Comparison of ENCODE assay signal across 21 cellular contexts in the genomic region with DNA sequence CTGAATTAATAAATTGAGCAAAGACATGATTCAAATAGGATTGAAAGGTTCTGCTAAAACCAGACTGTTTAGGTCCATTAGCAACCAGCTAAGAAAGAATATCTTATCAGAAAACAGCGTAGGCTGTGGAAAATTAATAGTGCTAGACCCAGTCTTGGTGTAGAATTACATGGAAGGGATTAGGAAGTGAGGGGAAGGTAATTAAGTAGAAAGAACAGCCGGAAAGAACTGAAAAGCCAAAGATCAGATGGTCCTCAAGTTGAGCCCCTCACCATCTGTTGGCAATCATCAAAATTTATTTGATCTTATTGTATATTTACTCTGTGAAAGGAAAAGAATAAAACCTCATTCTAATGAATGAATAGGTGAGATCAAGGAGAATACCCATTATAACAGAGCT. TPM values are rescaled to one million over a fixed set of nuclear protein-coding genes. Genes with fewer than 3 reads are reported as not detected.
A peak's percentile ranks its signal among the peaks of the same experiment; 100 is the strongest.
DNase-seq lines count a peak whose midpoint lies in the region; ATAC-seq and TF ChIP-seq lines count a peak whose summit lies in the region.
"Had no signal": no experiment of that assay in that cellular context is flagged by ENCODE, and none has a peak within 500 bp of the region (broad histone marks: within the 10 kb centered on the region; RNA-seq: fewer than 3 reads in every experiment).

No MANE protein-coding gene starts in this region.

- TF ChIP-seq EP300 in transverse colon (IDR thresholded peaks at IDR 0.05; ENCODE audit: low read depth) = no peak

- H3K36me3 ChIP-seq in Caco-2 (ENCODE audit: control insufficient read depth, insufficient read depth, low read length) (no peaks in the 10 kb centered on the region), transverse colon (no peaks in the 10 kb centered on the region)

- no peak overlapping the region for H3K27ac ChIP-seq in transverse colon
- H3K27ac ChIP-seq: epithelial cell of prostate had no signal

- no peaks in the 10 kb centered on the region for H3K9me3 ChIP-seq in Caco-2
- H3K9me3 ChIP-seq in transverse colon = no peaks in the 10 kb centered on the region

- H3K4me1 Mint-ChIP-seq in Caco-2 (ENCODE audit: low read depth, unreplicated experiment) = peaks cover 27% of the 10 kb centered on the region
- H3K4me1 Mint-ChIP-seq: CD4-positive, CD25-positive, alpha-beta regulatory T cell; natural killer cell; stimulated activated naive CD8-positive, alpha-beta T cell treated with anti-CD3 and anti-CD28 coated beads, Interleukin-15, amount 100 ng/mL, for 72 hours had no signal

- 75 to 83% methylated on average over 2 of the region's 2 CpGs for WGBS in transverse colon (ENCODE audit: low coverage in 1 of 2), 2 donors

- H3K36me3 Mint-ChIP-seq in Caco-2 (ENCODE audit: insufficient read depth, unreplicated experiment) = no peaks in the 10 kb centered on the region
- H3K36me3 Mint-ChIP-seq: activated CD4-positive, alpha-beta memory T cell treated with anti-CD3 and anti-CD28 coated beads for 36 hours; activated naive CD4-positive, alpha-beta T cell treated with anti-CD3 and anti-CD28 coated beads, Interleukin-2, amount 50 U/mL, for 72 hours; CD4-positive, CD25-positive, alpha-beta regulatory T cell; natural killer cell had no signal

- CTCF ChIA-PET in Caco-2 (lab: Charles Lee) = no interaction called here

- H3K27me3 ChIP-seq in Caco-2 (replicated peaks; ENCODE audit: control insufficient read depth, insufficient read depth, low read length) (no peaks in the 10 kb centered on the region), transverse colon (no peaks in the 10 kb centered on the region)

- BruUV-seq in Caco-2 (replicated peaks; lab: Mats Ljungman, UMichigan) = no TSS peak

- no peak for TF ChIP-seq POLR2A in transverse colon (IDR thresholded peaks at IDR 0.05)

- H3K27me3 Mint-ChIP-seq in Caco-2 (ENCODE audit: insufficient read depth, unreplicated experiment) = no peaks in the 10 kb centered on the region

- DNase-seq in NCI-H1092 (lab: John Stamatoyannopoulos, UW) (peak; percentile 73), NCI-H1436 treated with DMSO at 0.1 percent for 48 hours (lab: John Stamatoyannopoulos, UW) (peak; percentile 71), NCI-H748 (lab: John Stamatoyannopoulos, UW; ENCODE audit: unreplicated experiment) (peak; percentile 75), left kidney (ENCODE audit: low read depth, low spot score) (peak; percentile 45), Caco-2 (no peak), transverse colon (no peak)
- DNase-seq: activated CD4-positive, alpha-beta memory T cell treated with anti-CD3 and anti-CD28 coated beads for 36 hours; activated CD8-positive, alpha-beta memory T cell treated with anti-CD3 and anti-CD28 coated beads, Interleukin-2, amount 50 U/mL, for 4 hours; CD4-positive, CD25-positive, alpha-beta regulatory T cell; effector CD4-positive, alpha-beta T cell; GDM1; natural killer cell; stimulated activated naive CD8-positive, alpha-beta T cell treated with anti-CD3 and anti-CD28 coated beads, Interleukin-15, amount 100 ng/mL, for 72 hours had no signal

- POLR2A ChIA-PET in Caco-2 (lab: Charles Lee) = no interaction called here

- ATAC-seq in HG02610 (IDR thresholded peaks at IDR 0.05; ENCODE audit: unreplicated experiment) (no peak), GM18498 (IDR thresholded peaks at IDR 0.05; ENCODE audit: unreplicated experiment) (no peak)
- ATAC-seq: activated CD4-positive, CD25-positive, alpha-beta regulatory T cell treated with anti-CD3 and anti-CD28 coated beads, Interleukin-2, amount 50 U/mL, for 24 hours; activated naive CD4-positive, alpha-beta T cell treated with anti-CD3 and anti-CD28 coated beads, Interleukin-2, amount 50 U/mL, for 72 hours; HCT116; natural killer cell; stimulated activated naive CD8-positive, alpha-beta T cell treated with anti-CD3 and anti-CD28 coated beads, Interleukin-15, amount 100 ng/mL, for 72 hours had no signal

- in situ Hi-C loops in transverse colon (cut with MboI; ENCODE audit: low pct_ligation_motif_present in 1 of 4, low pct_unique_long_range_greater_than_20kb in 1 of 4, low sequenced_read_pairs in 3 of 4) = no loop called here

- TF ChIP-seq CTCF in Caco-2 (IDR thresholded peaks at IDR 0.05; ENCODE audit: insufficient read depth in 1 of 2, low read depth in 1 of 2, low read length in 1 of 2, severe bottlenecking in 1 of 2, unreplicated experiment in 1 of 2) (no peak), transverse colon (IDR thresholded peaks at IDR 0.05) (no peak)

- H3K9me3 Mint-ChIP-seq in Caco-2 (ENCODE audit: unreplicated experiment) = no peaks in the 10 kb centered on the region
- H3K9me3 Mint-ChIP-seq: activated CD4-positive, alpha-beta memory T cell treated with anti-CD3 and anti-CD28 coated beads for 36 hours; activated naive CD4-positive, alpha-beta T cell treated with anti-CD3 and anti-CD28 coated beads, Interleukin-2, amount 50 U/mL, for 72 hours; activated T-helper 2 cell treated with anti-CD3 and anti-CD28 coated beads, Interferon-gamma antibody, Interleukin-2, Interleukin-4, amounts not matched to agents 10 μg/mL and 5 μg/mL and 100 μg/mL, durations not matched to agents 14 hours and 24 hours and 36 hours; CD4-positive, CD25-positive, alpha-beta regulatory T cell; natural killer cell; stimulated activated naive CD8-positive, alpha-beta T cell treated with anti-CD3 and anti-CD28 coated beads, Interleukin-15, amount 100 ng/mL, for 72 hours had no signal

- no peak overlapping the region for H3K27ac Mint-ChIP-seq in Caco-2 (ENCODE audit: unreplicated experiment)
- H3K27ac Mint-ChIP-seq: activated CD4-positive, alpha-beta memory T cell treated with anti-CD3 and anti-CD28 coated beads for 36 hours; activated naive CD4-positive, alpha-beta T cell treated with anti-CD3 and anti-CD28 coated beads, Interleukin-2, amount 50 U/mL, for 72 hours; activated T-helper 2 cell treated with anti-CD3 and anti-CD28 coated beads, Interferon-gamma antibody, Interleukin-2, Interleukin-4, amounts not matched to agents 10 μg/mL and 5 μg/mL and 100 μg/mL, durations not matched to agents 14 hours and 24 hours and 36 hours; CD4-positive, CD25-positive, alpha-beta regulatory T cell; natural killer cell had no signal

- H3K4me3 ChIP-seq in Caco-2 (ENCODE audit: low read depth, low read length) (no peak overlapping the region), transverse colon (no peak overlapping the region)

- H3K4me1 ChIP-seq in Caco-2 (peaks cover 29% of the 10 kb centered on the region), transverse colon (peaks cover 0 to 16% (median 9%) of the 10 kb centered on the region in 4 donors)

- intact Hi-C loops in Caco-2 (cut with micrococcal nuclease; ENCODE audit: unreplicated experiment) = loop anchor here (5.0 to 10.0 kb wide), 3 partner anchors 460 to 1032 kb away; partner anchors contain the start of gene PPP1R9A
- intact Hi-C loops in transverse colon (cut with DNase I; ENCODE audit: low total_unique reads) = no loop called here

- H3K4me3 Mint-ChIP-seq in Caco-2 (ENCODE audit: unreplicated experiment) = no peak overlapping the region
- H3K4me3 Mint-ChIP-seq: activated CD4-positive, alpha-beta memory T cell treated with anti-CD3 and anti-CD28 coated beads for 36 hours; CD4-positive, CD25-positive, alpha-beta regulatory T cell; natural killer cell; stimulated activated naive CD8-positive, alpha-beta T cell treated with anti-CD3 and anti-CD28 coated beads, Interleukin-15, amount 100 ng/mL, for 72 hours had no signal

RNA-seq across cellular contexts. Expression of gene COL1A2, which starts 50.1 kb away (rescaled TPM):
- total RNA-seq in Caco-2 (2022) (2.6 and 6.7 TPM in 2 replicates), transverse colon (100 to 1,000 TPM in 2 of 4 donors, 10 to 100 TPM in 2; 47.0 to 499 (median 75.9) TPM)
- total RNA-seq: activated CD4-positive, alpha-beta memory T cell treated with anti-CD3 and anti-CD28 coated beads for 36 hours; activated naive CD4-positive, alpha-beta T cell treated with anti-CD3 and anti-CD28 coated beads, Interleukin-2, amount 50 U/mL, for 72 hours; CD4-positive, CD25-positive, alpha-beta regulatory T cell; natural killer cell; NCI-H460 had no signal

Comparison
In these comparisons a context has a peak if more than half of its experiments do, and no peak if none do; other contexts are left out.
1. DNase-seq: peak in NCI-H1092 (single experiment), NCI-H1436 treated with DMSO at 0.1 percent for 48 hours (single experiment), NCI-H748 (single experiment) and left kidney (single experiment); none in Caco-2 (0 of 2) and transverse colon (single experiment).